ENCODE assay signal across 21 cellular contexts in genomic region chr10:125997586-125997985, GRCh38.
"Had no signal": no experiment of that assay in that cellular context is flagged by ENCODE, and none has a peak within 500 bp of the region (broad histone marks: within the 10 kb centered on the region; RNA-seq: fewer than 3 reads in every experiment).

No MANE protein-coding gene starts in this region.

- H3K36me3 Mint-ChIP-seq: naive B cell; natural killer cell treated with Interleukin-12 subunit alpha and Interleukin-12 subunit beta and Interleukin-15 and Interleukin-18, amount 100 ng/mL, for 72 hours; neural progenitor cell; stimulated activated naive B cell treated with anti-CD40 and anti-IgM and Interleukin-4, amounts not matched to agents 10 μg/mL and 1 μg/mL and 100 μg/mL, for 72 hours had no signal

- DNase-seq: dorsolateral prefrontal cortex; effector CD4-positive, alpha-beta T cell; foreskin fibroblast; gastrocnemius medialis; head of caudate nucleus; left ventricle myocardium superior; lower lobe of right lung; mucosa of descending colon; naive B cell; right lobe of liver; small intestine; stimulated activated CD4-positive, alpha-beta T cell treated with anti-CD3 and anti-CD28 coated beads, Interleukin-15, amount 100 ng/mL, for 24 hours; stimulated activated CD4-positive, alpha-beta T cell treated with anti-CD3 and anti-CD28 coated beads, Interleukin-2, amount 100 ng/mL, for 48 hours; stimulated activated naive B cell treated with anti-CD40 and anti-IgM and Interleukin-4, amounts not matched to agents 10 μg/mL and 1 μg/mL and 100 μg/mL, for 72 hours had no signal

- H3K9me3 Mint-ChIP-seq: naive B cell; natural killer cell treated with Interleukin-12 subunit alpha and Interleukin-12 subunit beta and Interleukin-15 and Interleukin-18, amount 100 ng/mL, for 72 hours; neural progenitor cell; stimulated activated naive B cell treated with anti-CD40 and anti-IgM and Interleukin-4, amounts not matched to agents 10 μg/mL and 1 μg/mL and 100 μg/mL, for 72 hours; stimulated activated naive CD8-positive, alpha-beta T cell treated with anti-CD3 and anti-CD28 coated beads, Interleukin-15, Interleukin-2, amounts not matched to agents 100 ng/mL and 50 ng/mL, for 24 hours had no signal

- H3K27me3 Mint-ChIP-seq: natural killer cell treated with Interleukin-12 subunit alpha and Interleukin-12 subunit beta and Interleukin-15 and Interleukin-18, amount 100 ng/mL, for 72 hours had no signal

- H3K4me3 Mint-ChIP-seq: naive B cell; natural killer cell treated with Interleukin-12 subunit alpha and Interleukin-12 subunit beta and Interleukin-15 and Interleukin-18, amount 100 ng/mL, for 72 hours; neural progenitor cell; stimulated activated naive B cell treated with anti-CD40 and anti-IgM and Interleukin-4, amounts not matched to agents 10 μg/mL and 1 μg/mL and 100 μg/mL, for 72 hours; stimulated activated naive CD8-positive, alpha-beta T cell treated with anti-CD3 and anti-CD28 coated beads, Interleukin-15, Interleukin-2, amounts not matched to agents 100 ng/mL and 50 ng/mL, for 24 hours had no signal

- ATAC-seq: esophagus mucosa; gastrocnemius medialis; left ventricle myocardium superior; mucosa of descending colon; natural killer cell treated with Interleukin-12 subunit alpha and Interleukin-12 subunit beta and Interleukin-15 and Interleukin-18, amount 100 ng/mL, for 72 hours; right lobe of liver; stimulated activated naive B cell treated with anti-CD40 and anti-IgM and Interleukin-4, amounts not matched to agents 10 μg/mL and 1 μg/mL and 100 μg/mL, for 72 hours had no signal

- H3K27ac Mint-ChIP-seq: natural killer cell treated with Interleukin-12 subunit alpha and Interleukin-12 subunit beta and Interleukin-15 and Interleukin-18, amount 100 ng/mL, for 72 hours; neural progenitor cell; progenitor cell of endocrine pancreas; stimulated activated naive B cell treated with anti-CD40 and anti-IgM and Interleukin-4, amounts not matched to agents 10 μg/mL and 1 μg/mL and 100 μg/mL, for 72 hours; stimulated activated naive CD8-positive, alpha-beta T cell treated with anti-CD3 and anti-CD28 coated beads, Interleukin-15, Interleukin-2, amounts not matched to agents 100 ng/mL and 50 ng/mL, for 24 hours had no signal

- H3K4me1 Mint-ChIP-seq: naive B cell; stimulated activated naive B cell treated with anti-CD40 and anti-IgM and Interleukin-4, amounts not matched to agents 10 μg/mL and 1 μg/mL and 100 μg/mL, for 72 hours had no signal

- FAIRE-seq: keratinocyte, small intestine, urothelium cell line had no signal
